ENCODE assay signal across 25 cellular contexts in the genomic region with DNA sequence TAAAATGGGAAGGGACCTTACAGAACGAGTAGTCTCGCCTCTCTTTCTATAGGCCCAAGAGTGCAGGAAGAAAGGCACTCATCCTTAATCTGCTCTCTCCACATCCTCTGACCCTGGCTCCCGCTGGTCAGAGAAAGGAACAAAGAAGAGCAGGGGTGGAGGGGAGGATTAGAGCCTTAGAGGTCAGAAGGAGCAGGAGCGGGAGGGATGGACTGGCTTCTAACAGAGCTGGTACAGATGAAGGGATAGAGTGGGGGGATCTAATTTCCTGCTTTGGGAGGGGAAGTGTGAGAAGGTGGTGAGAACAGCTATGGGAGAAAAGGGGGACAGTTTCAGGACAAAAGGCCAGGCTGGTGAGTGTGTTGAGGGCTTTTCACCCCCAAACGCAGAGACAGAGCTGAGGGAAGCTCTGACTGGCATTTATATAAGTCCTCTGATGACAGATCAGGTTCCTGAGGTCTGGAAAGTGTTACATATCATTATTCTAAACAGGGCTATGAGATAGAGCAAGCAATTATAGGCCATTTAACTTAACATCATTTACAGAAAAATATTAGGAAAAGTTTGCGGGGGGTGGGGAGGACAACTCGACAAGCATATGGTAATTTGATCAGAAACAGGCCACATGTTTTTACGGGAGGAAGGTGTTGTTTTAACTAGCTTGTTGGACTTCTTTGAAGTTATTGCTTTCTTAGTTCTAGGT.
A peak's percentile ranks its signal among the peaks of the same experiment; 100 is the strongest.
DNase-seq lines count a peak whose midpoint lies in the region; ATAC-seq and TF ChIP-seq lines count a peak whose summit lies in the region.
"Had no signal": no experiment of that assay in that cellular context is flagged by ENCODE, and none has a peak within 500 bp of the region (broad histone marks: within the 10 kb centered on the region; RNA-seq: fewer than 3 reads in every experiment).

No MANE protein-coding gene starts in this region.

- no peaks in the 10 kb centered on the region for H3K9me3 ChIP-seq in endodermal cell (ENCODE audit: control insufficient read depth, low read length)
- no peaks in the 10 kb centered on the region for H3K9me3 ChIP-seq in heart right ventricle
- H3K9me3 ChIP-seq: left lung, Peyer's patch, psoas muscle, tibial nerve had no signal

- no peak overlapping the region for H3K4me3 Mint-ChIP-seq in endodermal cell
- H3K4me3 Mint-ChIP-seq in mesothelial cell of epicardium, result no peak overlapping the region
- H3K4me3 Mint-ChIP-seq: activated CD4-positive, alpha-beta T cell treated with anti-CD3 and anti-CD28 coated beads, Interleukin-2, amount 10 ng/mL, durations not matched to agents 7 days and 5 days; CD4-positive, alpha-beta memory T cell had no signal

- H3K27ac Mint-ChIP-seq in endodermal cell (peak overlapping the region; percentile 69), mesothelial cell of epicardium (peak overlapping the region; percentile 7)
- H3K27ac Mint-ChIP-seq: activated CD4-positive, alpha-beta T cell treated with anti-CD3 and anti-CD28 coated beads, Interleukin-2, amount 10 ng/mL, durations not matched to agents 7 days and 5 days; CD4-positive, alpha-beta memory T cell had no signal

- H3K36me3 Mint-ChIP-seq in endodermal cell (ENCODE audit: low read depth) (no peaks in the 10 kb centered on the region), mesothelial cell of epicardium (no peaks in the 10 kb centered on the region)

- H3K36me3 ChIP-seq in endodermal cell (ENCODE audit: control insufficient read depth, insufficient read depth, low read length) (no peaks in the 10 kb centered on the region), heart right ventricle (no peaks in the 10 kb centered on the region)
- H3K36me3 ChIP-seq: left lung had no signal

- TF ChIP-seq CTCF in LNCaP clone FGC (IDR thresholded peaks at IDR 0.05; ENCODE audit: control insufficient read depth, extremely low read depth, insufficient read depth), result no peak
- no peak for TF ChIP-seq CTCF in endodermal cell (conservative IDR thresholded peaks at IDR 0.05)
- no peak for TF ChIP-seq CTCF in mesothelial cell of epicardium (IDR thresholded peaks at IDR 0.05; ENCODE audit: unreplicated experiment)
- TF ChIP-seq CTCF in heart right ventricle (IDR thresholded peaks at IDR 0.05), result no peak

- WGBS in endodermal cell (ENCODE audit: insufficient coverage in 1 of 2, insufficient read length in 1 of 2), 2 experiments, result 40 to 51% methylated on average over 2 to 8 of the region's 8 CpGs
- 72 to 74% methylated on average over 8 of the region's 8 CpGs for WGBS in heart right ventricle, 2 donors

- peaks cover 5% of the 10 kb centered on the region for H3K4me1 ChIP-seq in endodermal cell (ENCODE audit: control insufficient read depth, insufficient read depth, low read length)
- peaks cover 0 to 25% (median 7%) of the 10 kb centered on the region in 9 donors for H3K4me1 ChIP-seq in heart right ventricle
- H3K4me1 ChIP-seq: Peyer's patch, psoas muscle had no signal

- ATAC-seq in heart right ventricle, result no peak
- ATAC-seq: left lung, psoas muscle, sciatic nerve had no signal

- H3K27me3 Mint-ChIP-seq in endodermal cell (ENCODE audit: insufficient read depth), result no peaks in the 10 kb centered on the region
- no peaks in the 10 kb centered on the region for H3K27me3 Mint-ChIP-seq in mesothelial cell of epicardium (ENCODE audit: low read depth)
- H3K27me3 Mint-ChIP-seq: activated CD4-positive, alpha-beta T cell treated with anti-CD3 and anti-CD28 coated beads, Interleukin-2, amount 10 ng/mL, durations not matched to agents 7 days and 5 days; CD4-positive, alpha-beta memory T cell had no signal

- H3K4me1 Mint-ChIP-seq in endodermal cell, result peaks cover 42% of the 10 kb centered on the region
- H3K4me1 Mint-ChIP-seq in mesothelial cell of epicardium, result peaks cover 59% of the 10 kb centered on the region
- H3K4me1 Mint-ChIP-seq: activated CD4-positive, alpha-beta T cell treated with anti-CD3 and anti-CD28 coated beads, Interleukin-2, amount 10 ng/mL, durations not matched to agents 7 days and 5 days had no signal

- no peak overlapping the region for H3K4me3 ChIP-seq in LNCaP clone FGC (ENCODE audit: low read depth, low read length)
- H3K4me3 ChIP-seq in endodermal cell (ENCODE audit: low read length), result no peak overlapping the region
- no peak overlapping the region for H3K4me3 ChIP-seq in heart right ventricle
- H3K4me3 ChIP-seq: left lung, Peyer's patch, psoas muscle, tibial nerve had no signal

- H3K27me3 ChIP-seq in endodermal cell (ENCODE audit: control insufficient read depth, insufficient read depth, low read length, poor library complexity, severe bottlenecking) (no peaks in the 10 kb centered on the region), heart right ventricle (no peaks in the 10 kb centered on the region)
- H3K27me3 ChIP-seq: left lung, Peyer's patch, tibial nerve had no signal

- DNase-seq in ELF-1 (ENCODE audit: low read depth, low spot score) (peak; percentile 67), LNCaP clone FGC (ENCODE audit: low read depth) (peak; percentile 39), endodermal cell (peak; percentile 84), mesothelial cell of epicardium (ENCODE audit: low spot score in 2 of 2, unreplicated experiment in 2 of 2) (no peak), heart right ventricle (no peak), cerebellum (ENCODE audit: low spot score) (no peak), GF-D8 (lab: John Stamatoyannopoulos, UW) (no peak), activated gamma-delta T cell treated with Interleukin-2 at 50 U/mL for 16 hours (no peak)
- DNase-seq: activated CD4-positive, alpha-beta T cell treated with anti-CD3 and anti-CD28 coated beads, Interleukin-2, amount 10 ng/mL, durations not matched to agents 7 days and 5 days; activated T-cell treated with anti-CD3 and anti-CD28 coated beads, Interleukin-2, amount 50 U/mL, for 1 hour; AML-193; CD4-positive, alpha-beta memory T cell; left lung; mesenchymal stem cell; NCI-H2029 treated with DMSO at 0.1 percent for 48 hours; NCI-H226; NCI-H69; Peyer's patch; psoas muscle; SHP77; stimulated activated CD4-positive, alpha-beta T cell treated with anti-CD3 and anti-CD28 coated beads, Interleukin-4, amount 100 ng/mL, for 24 hours; T-helper 9 cell had no signal

- peak overlapping the region; percentile 44 for H3K27ac ChIP-seq in endodermal cell (ENCODE audit: low read depth, low read length)
- no peak overlapping the region for H3K27ac ChIP-seq in heart right ventricle
- H3K27ac ChIP-seq: left lung, Peyer's patch, psoas muscle, tibial nerve, VCaP had no signal

- H3K9me3 Mint-ChIP-seq in endodermal cell, result no peaks in the 10 kb centered on the region
- H3K9me3 Mint-ChIP-seq in mesothelial cell of epicardium, result no peaks in the 10 kb centered on the region
- H3K9me3 Mint-ChIP-seq: activated CD4-positive, alpha-beta T cell treated with anti-CD3 and anti-CD28 coated beads, Interleukin-2, amount 10 ng/mL, durations not matched to agents 7 days and 5 days; CD4-positive, alpha-beta memory T cell had no signal

- H3K9ac ChIP-seq in endodermal cell (ENCODE audit: extremely low read depth, low read length, poor library complexity, severe bottlenecking), result no peak overlapping the region

- intact Hi-C loops in heart right ventricle (cut with DNase I), result loop anchor here in 1 of 10 donors (5.0 kb wide), 1 partner anchor 33 kb away; no protein-coding TSS in a partner anchor

Comparison
In these comparisons a context has a peak if more than half of its experiments do, and no peak if none do; other contexts are left out.
1. DNase-seq: peak in ELF-1 (single experiment), LNCaP clone FGC (single experiment) and endodermal cell (single experiment); none in mesothelial cell of epicardium (0 of 2), heart right ventricle (0 of 2), cerebellum (single experiment), GF-D8 (single experiment) and activated gamma-delta T cell treated with Interleukin-2 at 50 U/mL for 16 hours (single experiment).